8 cellular contexts compared by ENCODE assay signal in genomic region chr5:149442563-149443182, GRCh38.
A peak's percentile ranks its signal among the peaks of the same experiment; 100 is the strongest.
DNase-seq lines count a peak whose midpoint lies in the region; ATAC-seq and TF ChIP-seq lines count a peak whose summit lies in the region.

No MANE protein-coding gene starts in this region.

- no peaks in the 10 kb centered on the region for H3K9me3 Mint-ChIP-seq in T-cell
- H3K9me3 Mint-ChIP-seq in activated naive CD8-positive, alpha-beta T cell treated with anti-CD3 and anti-CD28 coated beads, Interleukin-2, amount 50 U/mL, for 24 hours, result no peaks in the 10 kb centered on the region

- H3K79me1 ChIP-seq in IMR-90 (ENCODE audit: low read depth in 1 of 2, low read length in 2 of 2), result peaks cover 6 to 25% of the 10 kb centered on the region in 2 experiments; a peak in 3 of 4 replicates

- CTCF ChIA-PET in IMR-90 (lab: Yijun Ruan, JAX) (interaction anchor here (0.6 to 2.8 kb wide), 7 partner anchors 74 to 447 kb away, joined by 3 to 14 read pairs (median 4); partner anchors contain the start of gene CSNK1A1), T-cell (lab: Charles Lee) (interaction anchor here (0.5 to 3.3 kb wide), 7 partner anchors 9 to 1025 kb away, joined by 3 to 11 read pairs (median 4); no protein-coding TSS in a partner anchor)

- H2AK9ac ChIP-seq in IMR-90 (replicated peaks; ENCODE audit: low read depth, low read length, poor library complexity), result peak overlapping the region; percentile 93

- peak overlapping the region; percentile 92 for H2BK120ac ChIP-seq in IMR-90 (ENCODE audit: low read depth, low read length)

- no peak overlapping the region for H3K4me3 Mint-ChIP-seq in T-cell
- H3K4me3 Mint-ChIP-seq in activated naive CD8-positive, alpha-beta T cell treated with anti-CD3 and anti-CD28 coated beads, Interleukin-2, amount 50 U/mL, for 24 hours, result no peak overlapping the region

- TF ChIP-seq POLR2A in IMR-90 (IDR thresholded peaks at IDR 0.05; ENCODE audit: low read depth, low read length), result no peak
- no peak for TF ChIP-seq POLR2A in uterus (IDR thresholded peaks at IDR 0.05)

- peak overlapping the region; percentile 87 for H4K91ac ChIP-seq in IMR-90 (ENCODE audit: insufficient read depth, low read depth, low read length)

- H4K8ac ChIP-seq in IMR-90 (ENCODE audit: low read depth in 2 of 2, low read length in 2 of 2), result peak overlapping the region; percentile 59 to 95; a peak in 3 of 4 replicates

- H3K18ac ChIP-seq in IMR-90 (ENCODE audit: low read depth, low read length), result peak overlapping the region; percentile 21

- WGBS in IMR-90 (ENCODE audit: extremely low coverage in 2 of 2, insufficient read length in 1 of 2), 2 experiments, result 36% methylated on average over 11 of the region's 17 CpGs; no CpG with 5 or more reads in 1 of the 2 experiments
- WGBS in heart right ventricle, 2 donors, result 35 to 37% methylated on average over 17 of the region's 17 CpGs
- 40 to 44% (median 43%) methylated on average over 17 of the region's 17 CpGs for WGBS in psoas muscle, 3 donors

- no TSS peak for BruUV-seq in IMR-90 (replicated peaks; lab: Mats Ljungman, UMichigan)

- H3K27me3 ChIP-seq in IMR-90 (ENCODE audit: control insufficient read depth, insufficient read depth, low read length) (no peaks in the 10 kb centered on the region), heart right ventricle (no peaks in the 10 kb centered on the region), psoas muscle (ENCODE audit: insufficient read depth in 3 of 3, low read length in 2 of 3) (no peaks in the 10 kb centered on the region), uterus (no peaks in the 10 kb centered on the region)

- dilution Hi-C loops in IMR-90 (cut with HindIII; ENCODE audit: low sequenced_read_pairs, unreplicated experiment), result no loop called here

- in situ Hi-C loops in IMR-90 (cut with MboI; ENCODE audit: low sequenced_read_pairs), result no loop called here

- H4K5ac ChIP-seq in IMR-90 (ENCODE audit: low read depth, low read length), result peak overlapping the region; percentile 50

- peaks cover 14% of the 10 kb centered on the region for H3K9me1 ChIP-seq in IMR-90 (ENCODE audit: insufficient read depth, low read length)

- ATAC-seq in GM19395 (IDR thresholded peaks at IDR 0.05; ENCODE audit: unreplicated experiment) (peak; percentile 80), IMR-90 (ENCODE audit: low read depth) (peak; percentile 82), T-cell (replicated peaks in 1 of 4) (peak; percentile 71 to 77 (median 74)), heart right ventricle (peak; percentile 81 to 91 (median 90)), psoas muscle (peak; percentile 91 to 95 (median 92))
- peak; percentile 76 for ATAC-seq in activated naive CD8-positive, alpha-beta T cell treated with anti-CD3 and anti-CD28 coated beads, Interleukin-2, amount 50 U/mL, for 24 hours

- POLR2A ChIA-PET in IMR-90 (lab: Charles Lee; ENCODE audit: unreplicated experiment), result interaction anchor here (1.3 kb wide), 1 partner anchor 108 kb away, joined by 4 read pairs; no protein-coding TSS in a partner anchor
- POLR2A ChIA-PET in T-cell (lab: Charles Lee), result no interaction called here

- peaks cover 10 to 13% (median 11%) of the 10 kb centered on the region in 3 donors for H3K4me1 Mint-ChIP-seq in T-cell
- H3K4me1 Mint-ChIP-seq in activated naive CD8-positive, alpha-beta T cell treated with anti-CD3 and anti-CD28 coated beads, Interleukin-2, amount 50 U/mL, for 24 hours, result peaks cover 11% of the 10 kb centered on the region

- H3K4me3 ChIP-seq in IMR-90 (ENCODE audit: insufficient read depth, low read depth, low read length) (no peak overlapping the region), heart right ventricle (no peak overlapping the region), psoas muscle (no peak overlapping the region), uterus (no peak overlapping the region)

- H3K56ac ChIP-seq in IMR-90 (ENCODE audit: extremely low read depth, insufficient read depth, low read length), result peak overlapping the region; percentile 2; the same call in 1 of the 2 replicates

- H3K36me3 ChIP-seq in IMR-90 (ENCODE audit: control insufficient read depth, insufficient read depth, low read length) (no peaks in the 10 kb centered on the region), heart right ventricle (no peaks in the 10 kb centered on the region), psoas muscle (ENCODE audit: insufficient read depth in 1 of 2, low read depth in 1 of 2) (no peaks in the 10 kb centered on the region), uterus (no peaks in the 10 kb centered on the region)

- H3K4ac ChIP-seq in IMR-90 (ENCODE audit: low read depth, low read length), result peak overlapping the region; percentile 92

- peak overlapping the region; percentile 74 for H3K14ac ChIP-seq in IMR-90 (replicated peaks; ENCODE audit: low read depth, low read length)

- no peaks in the 10 kb centered on the region for H3K9me3 ChIP-seq in IMR-90 (ENCODE audit: control insufficient read depth, insufficient read depth, low read length)
- H3K9me3 ChIP-seq in heart right ventricle, result peaks cover 0 to 4% (median 0%) of the 10 kb centered on the region in 11 donors
- H3K9me3 ChIP-seq in psoas muscle, result no peaks in the 10 kb centered on the region
- no peaks in the 10 kb centered on the region for H3K9me3 ChIP-seq in uterus

- peaks cover 13% of the 10 kb centered on the region for H3K4me1 ChIP-seq in IMR-90 (ENCODE audit: control insufficient read depth, insufficient read depth, low read length)
- H3K4me1 ChIP-seq in heart right ventricle, result peaks cover 6 to 61% (median 36%) of the 10 kb centered on the region in 9 donors
- peaks cover 22% of the 10 kb centered on the region for H3K4me1 ChIP-seq in psoas muscle
- H3K4me1 ChIP-seq in uterus, result peaks cover 0 to 3% of the 10 kb centered on the region in 2 donors

- TF ChIP-seq CTCF in IMR-90 (conservative IDR thresholded peaks at IDR 0.05; ENCODE audit: low read depth, low read length) (peak; percentile 92), heart right ventricle (IDR thresholded peaks at IDR 0.05) (peak; percentile 90 to 97 (median 94)), psoas muscle (IDR thresholded peaks at IDR 0.05) (peak; percentile 93), uterus (IDR thresholded peaks at IDR 0.05) (peak; percentile 88 to 98 (median 94))

- H2BK5ac ChIP-seq in IMR-90 (ENCODE audit: low read depth, low read length, poor library complexity, severe bottlenecking), result peak overlapping the region; percentile 77

- peak overlapping the region; percentile 90 for H2BK20ac ChIP-seq in IMR-90 (ENCODE audit: low read depth, low read length)

- peak; percentile 96 for TF ChIP-seq RAD21 in IMR-90 (IDR thresholded peaks at IDR 0.05; ENCODE audit: low read length)

- H4K20me1 ChIP-seq in IMR-90 (ENCODE audit: insufficient read depth, low read length), result no peaks in the 10 kb centered on the region

- H3K4me2 ChIP-seq in IMR-90 (ENCODE audit: low read depth, low read length), result no peak overlapping the region

- peak overlapping the region; percentile 98 for H2AK5ac ChIP-seq in IMR-90 (ENCODE audit: low read depth, low read length)

- DNase-seq in CD1c-positive myeloid dendritic cell (ENCODE audit: extremely low spot score), result peak; percentile 78
- peak; percentile 70 for DNase-seq in IMR-90
- DNase-seq in T-cell, result peak in 33 of 34 experiments; percentile 18 to 75 (median 55)
- DNase-seq in activated naive CD8-positive, alpha-beta T cell treated with anti-CD3 and anti-CD28 coated beads, Interleukin-2, amount 50 U/mL, for 24 hours, result peak; percentile 86
- peak; percentile 83 to 90 for DNase-seq in heart right ventricle
- peak; percentile 82 to 91 for DNase-seq in psoas muscle
- peak; percentile 82 to 90 for DNase-seq in uterus

- peak overlapping the region; percentile 73; the same call in 2 of the 3 replicates for H2BK15ac ChIP-seq in IMR-90 (ENCODE audit: low read depth, low read length)

- peaks cover 0 to 2% of the 10 kb centered on the region in 2 donors for H3K27me3 Mint-ChIP-seq in T-cell
- no peaks in the 10 kb centered on the region for H3K27me3 Mint-ChIP-seq in activated naive CD8-positive, alpha-beta T cell treated with anti-CD3 and anti-CD28 coated beads, Interleukin-2, amount 50 U/mL, for 24 hours

- peak overlapping the region; percentile 44 for H3K9ac ChIP-seq in IMR-90 (ENCODE audit: low read depth, low read length)

- peak overlapping the region; percentile 72 for H3K23ac ChIP-seq in IMR-90 (ENCODE audit: low read depth, low read length)

- H2AFZ ChIP-seq in IMR-90 (replicated peaks; ENCODE audit: low read length, poor library complexity), result peak overlapping the region; percentile 92

- H3K27ac Mint-ChIP-seq in T-cell, result no peak overlapping the region
- H3K27ac Mint-ChIP-seq in activated naive CD8-positive, alpha-beta T cell treated with anti-CD3 and anti-CD28 coated beads, Interleukin-2, amount 50 U/mL, for 24 hours, result no peak overlapping the region

- H3K27ac ChIP-seq in IMR-90 (ENCODE audit: insufficient read depth, low read length), result peak overlapping the region; percentile 74
- peak overlapping the region; percentile 60 to 90 (median 85) for H3K27ac ChIP-seq in heart right ventricle
- H3K27ac ChIP-seq in psoas muscle, result peak overlapping the region; percentile 73
- peak overlapping the region; percentile 78 to 93 for H3K27ac ChIP-seq in uterus

- H3K36me3 Mint-ChIP-seq in T-cell, result no peaks in the 10 kb centered on the region
- no peaks in the 10 kb centered on the region for H3K36me3 Mint-ChIP-seq in activated naive CD8-positive, alpha-beta T cell treated with anti-CD3 and anti-CD28 coated beads, Interleukin-2, amount 50 U/mL, for 24 hours (ENCODE audit: low read depth)

- intact Hi-C loops in IMR-90 (cut with micrococcal nuclease), result loop anchor here (1.0 to 2.0 kb wide), 3 partner anchors 109 to 176 kb away; partner anchors contain the start of gene CSNK1A1
- intact Hi-C loops in heart right ventricle (cut with DNase I), result loop anchor here (1.0 to 5.0 kb wide), 10 partner anchors 45 to 175 kb away; partner anchors contain the start of gene CSNK1A1 (in 4 of the 10)
- intact Hi-C loops in psoas muscle (cut with DNase I), result loop anchor here (2.0 to 5.0 kb wide), 4 partner anchors 44 to 175 kb away; no protein-coding TSS in a partner anchor
- intact Hi-C loops in uterus (cut with DNase I; ENCODE audit: low total_unique reads), result loop anchor here (5.0 kb wide), 1 partner anchor 110 kb away; the partner anchor contains the start of gene CSNK1A1

TF ChIP-seq in IMR-90, 13 proteins besides CTCF, POLR2A, EP300 and RAD21:
- TF ChIP-seq FOS (IDR thresholded peaks at IDR 0.05; ENCODE audit: low read depth, low read length) (no peak), BHLHE40 (IDR thresholded peaks at IDR 0.05; ENCODE audit: low read depth, low read length) (0 out of 2 replicates have a peak, but pooled peaks have one; percentile 37), CHD1 (IDR thresholded peaks at IDR 0.05; ENCODE audit: low read depth, low read length) (no peak), RCOR1 (IDR thresholded peaks at IDR 0.05; ENCODE audit: insufficient replicate concordance, low read length) (peak; percentile 48), SMC3 (IDR thresholded peaks at IDR 0.05; ENCODE audit: low read depth, low read length) (peak; percentile 96)
